8 cellular contexts compared by ENCODE assay signal in the genomic region with DNA sequence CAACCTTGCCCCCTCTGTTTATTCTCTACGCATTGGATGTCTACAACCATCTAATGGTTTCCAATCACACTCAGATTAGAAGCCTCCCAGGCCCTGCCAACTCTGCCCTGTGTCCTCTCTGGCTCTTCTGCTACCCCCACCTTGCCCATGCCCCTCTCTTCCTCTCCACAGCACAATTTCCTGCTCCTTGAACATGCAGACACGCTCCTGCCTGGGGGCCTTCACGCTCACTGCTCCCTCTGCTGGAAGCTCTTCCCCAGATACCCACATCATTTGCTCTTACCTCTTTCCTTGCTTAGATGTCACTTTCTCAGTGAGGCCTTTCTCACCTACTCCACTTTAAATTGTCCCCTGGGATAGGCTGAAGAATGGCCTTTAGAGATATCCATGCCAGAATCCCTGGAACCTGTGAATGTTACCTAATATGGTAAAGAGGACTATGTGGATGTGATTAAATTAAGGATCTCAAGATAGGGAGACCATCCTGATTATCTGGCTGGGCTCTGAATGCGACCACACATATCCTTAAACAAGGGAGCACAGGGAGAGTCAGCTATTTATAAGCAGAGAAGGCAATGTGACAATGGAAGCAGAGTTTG. TPM values are rescaled to one million over a fixed set of nuclear protein-coding genes. Genes with fewer than 3 reads are reported as not detected.
DNase-seq lines count a peak whose midpoint lies in the region; FAIRE-seq and TF ChIP-seq lines count a peak whose summit lies in the region.

No MANE protein-coding gene starts in this region.

- POLR2A ChIA-PET in H1 (lab: Charles Lee; ENCODE audit: partially characterized antibody), result interaction anchor here (1.2 kb wide), 1 partner anchor 40 kb away, joined by 5 read pairs; no protein-coding TSS in a partner anchor

- FAIRE-seq in H1 (lab: Jason Lieb, UNC), result peak; percentile 78
- FAIRE-seq in H54 (lab: Jason Lieb, UNC), result no peak

- peak; percentile 53 to 62 for TF ChIP-seq RAD21 in H1 (IDR thresholded peaks at IDR 0.05 in 1 of 2, conservative IDR thresholded peaks at IDR 0.05 in 1 of 2; ENCODE audit: low read depth in 2 of 2, low read length in 2 of 2)

- no peak overlapping the region for H2BK5ac ChIP-seq in H1 (ENCODE audit: low read depth, low read length)

- no peak overlapping the region for H3K4me3 ChIP-seq in H1 (ENCODE audit: extremely low read depth in 1 of 4, insufficient read depth in 2 of 4, low read depth in 3 of 4, low read length in 4 of 4)
- no peak overlapping the region for H3K4me3 ChIP-seq in neutrophil (ENCODE audit: low read depth in 1 of 2, low read length in 1 of 2)

- 50% methylated on average over 4 of the region's 4 CpGs; no CpG with 5 or more reads in 1 of the 2 experiments for WGBS in H1 (ENCODE audit: extremely low coverage in 1 of 2, insufficient coverage in 1 of 2, insufficient read length in 1 of 2, insufficient replicate concordance in 2 of 2, low coverage in 1 of 2, low lambda C conversion rate in 2 of 2, missing lambda C conversion rate in 1 of 2), 2 experiments

- no peak overlapping the region for H3K4me2 ChIP-seq in H1 (ENCODE audit: insufficient read depth in 1 of 2, low read depth in 2 of 2, low read length in 2 of 2)

- no peak overlapping the region for H4K8ac ChIP-seq in H1 (ENCODE audit: extremely low read depth, insufficient read depth, low read length)

- H3K27me3 ChIP-seq in H1 (replicated peaks in 1 of 4; ENCODE audit: control insufficient read depth in 3 of 4, extremely low read depth in 1 of 4, insufficient read depth in 3 of 4, low read length in 3 of 4) (peaks cover 0 to 5% (median 3%) of the 10 kb centered on the region in 4 experiments; a peak in 4 of 7 replicates), neutrophil (no peaks in the 10 kb centered on the region)

- CTCF ChIA-PET in H1 (lab: Charles Lee; ENCODE audit: partially characterized antibody), result interaction anchor here (0.9 to 13.8 kb wide), 23 partner anchors 11 to 231 kb away, joined by 3 to 197 read pairs (median 3); partner anchors contain the start of genes EPHB1 and KY

- H3K36me3 ChIP-seq in H1 (ENCODE audit: control insufficient read depth in 2 of 4, insufficient read depth in 4 of 4, low read length in 3 of 4), result no peaks in the 10 kb centered on the region
- H3K36me3 ChIP-seq in neutrophil, result no peaks in the 10 kb centered on the region

- no peak overlapping the region for H2BK120ac ChIP-seq in H1 (replicated peaks; ENCODE audit: low read depth, low read length)

- H3K27ac ChIP-seq in H1 (ENCODE audit: low read depth, low read length) (no peak overlapping the region), neutrophil (peak overlapping the region; percentile 10)

- no peak overlapping the region for H3K23ac ChIP-seq in H1 (ENCODE audit: insufficient read length)

- no peak overlapping the region for H2AFZ ChIP-seq in H1 (ENCODE audit: low read length)

- no peak overlapping the region for H2BK12ac ChIP-seq in H1 (ENCODE audit: low read depth, low read length)

- no peak overlapping the region for H2AK5ac ChIP-seq in H1 (ENCODE audit: low read depth, low read length)

- H3K4me1 ChIP-seq in H1 (replicated peaks in 1 of 4; ENCODE audit: control insufficient read depth in 3 of 4, insufficient read depth in 4 of 4, low read length in 3 of 4) (peaks cover 0 to 11% (median 5%) of the 10 kb centered on the region in 4 experiments; a peak in 3 of 7 replicates), neutrophil (ENCODE audit: control insufficient read depth in 1 of 2, insufficient read depth in 1 of 2, low read depth in 1 of 2, low read length in 1 of 2) (peaks cover 9% of the 10 kb centered on the region in 2 experiments)

- H4K91ac ChIP-seq in H1 (replicated peaks; ENCODE audit: insufficient read length, low read length), result no peak overlapping the region

- no peaks in the 10 kb centered on the region for H4K20me1 ChIP-seq in H1 (replicated peaks in 1 of 2; ENCODE audit: control insufficient read depth in 1 of 2, insufficient read depth in 2 of 2, low read length in 2 of 2)

- H4K5ac ChIP-seq in H1 (ENCODE audit: insufficient read length, low read depth, low read length), result no peak overlapping the region

- H3K9ac ChIP-seq in H1 (replicated peaks in 1 of 4; ENCODE audit: extremely low read depth in 1 of 4, low read depth in 3 of 4, low read length in 3 of 4), result no peak overlapping the region

- no peak overlapping the region for H2BK20ac ChIP-seq in H1 (ENCODE audit: low read length)

- TF ChIP-seq POLR2A in H1 (IDR thresholded peaks at IDR 0.05; ENCODE audit: control extremely low read depth in 1 of 2, low read depth in 2 of 2, low read length in 2 of 2) (no peak), H54 (IDR thresholded peaks at IDR 0.05; ENCODE audit: low read depth, low read length) (no peak)

- no peaks in the 10 kb centered on the region for H3K79me1 ChIP-seq in H1 (ENCODE audit: low read depth, low read length)

- no peaks in the 10 kb centered on the region for H3K9me3 ChIP-seq in H1 (ENCODE audit: insufficient read depth in 2 of 2, low read depth in 1 of 2, low read length in 1 of 2)
- H3K9me3 ChIP-seq in neutrophil, result no peaks in the 10 kb centered on the region

- no peak overlapping the region for H3K56ac ChIP-seq in H1 (replicated peaks; ENCODE audit: insufficient read length, low read depth, low read length)

- TF ChIP-seq CTCF in H1 (IDR thresholded peaks at IDR 0.05; ENCODE audit: control extremely low read depth in 1 of 3, insufficient read depth in 1 of 3, low read depth in 1 of 3, low read length in 3 of 3), result peak; percentile 73 to 77 (median 73)
- no peak for TF ChIP-seq CTCF in neutrophil (IDR thresholded peaks at IDR 0.05)

- H3K14ac ChIP-seq in H1 (ENCODE audit: insufficient read length), result no peak overlapping the region

- no peak for TF ChIP-seq EP300 in H1 (IDR thresholded peaks at IDR 0.05; ENCODE audit: borderline replicate concordance in 1 of 2, low read depth in 2 of 2, low read length in 2 of 2)

- no peak overlapping the region for H2BK15ac ChIP-seq in H1 (ENCODE audit: low read length)

- DNase-seq in AG08396 (ENCODE audit: low spot score) (peak; percentile 50), GDM1 (lab: John Stamatoyannopoulos, UW) (peak; percentile 67), NCI-H69 (lab: John Stamatoyannopoulos, UW) (peak; percentile 41), H1 (ENCODE audit: low read depth in 1 of 2, low spot score in 2 of 2) (peak in 1 of 2 experiments; percentile 57), GM19238 (ENCODE audit: insufficient read length, low spot score) (no peak), H54 (ENCODE audit: insufficient read length, low spot score) (no peak)
- no peak for DNase-seq in activated CD4-positive, CD25-positive, alpha-beta regulatory T cell treated with anti-CD3 and anti-CD28 coated beads, Interleukin-2, amount 50 U/mL, for 72 hours

- no peak overlapping the region for H3K18ac ChIP-seq in H1 (ENCODE audit: extremely low read depth, low read length)

- no peak overlapping the region for H3K4ac ChIP-seq in H1 (replicated peaks; ENCODE audit: insufficient read length, low read depth, low read length)

- no peaks in the 10 kb centered on the region for H3K79me2 ChIP-seq in H1 (ENCODE audit: control insufficient read depth in 1 of 2, insufficient read depth in 2 of 2, low read length in 2 of 2)

- H3K23me2 ChIP-seq in H1 (ENCODE audit: low read depth, low read length), result no peaks in the 10 kb centered on the region

TF ChIP-seq in H1, 55 proteins besides CTCF, POLR2A, EP300 and RAD21:
- TF ChIP-seq BACH1 (IDR thresholded peaks at IDR 0.05; ENCODE audit: low read length) (no peak), HDAC6 (IDR thresholded peaks at IDR 0.05; ENCODE audit: low read depth, low read length) (no peak), KDM4A (IDR thresholded peaks at IDR 0.05; ENCODE audit: low read depth, low read length, severe bottlenecking) (no peak), E2F6 (IDR thresholded peaks at IDR 0.05) (no peak), RNF2 (IDR thresholded peaks at IDR 0.05; ENCODE audit: borderline replicate concordance, low read depth, low read length, missing control alignments, poor library complexity, severe bottlenecking) (no peak), CREB1 (IDR thresholded peaks at IDR 0.05) (no peak), BCL11A (IDR thresholded peaks at IDR 0.05; ENCODE audit: low read depth in 2 of 2, low read length in 2 of 2) (no peak), ZNF274 (IDR thresholded peaks at IDR 0.05; ENCODE audit: borderline replicate concordance, extremely low read depth, low read length) (no peak), CHD1 (IDR thresholded peaks at IDR 0.05; ENCODE audit: low read depth, low read length) (no peak), TCF12 (IDR thresholded peaks at IDR 0.05; ENCODE audit: low read depth, low read length) (no peak), SIRT6 (IDR thresholded peaks at IDR 0.05; ENCODE audit: low read length) (no peak), SUZ12 (IDR thresholded peaks at IDR 0.05; ENCODE audit: low read length) (no peak), HDAC2 (IDR thresholded peaks at IDR 0.05; ENCODE audit: borderline replicate concordance in 1 of 2, low read depth in 2 of 2, low read length in 2 of 2) (no peak), KDM1A (IDR thresholded peaks at IDR 0.05; ENCODE audit: borderline replicate concordance, low read length) (no peak), NRF1 (IDR thresholded peaks at IDR 0.05; ENCODE audit: low read depth, low read length) (no peak)

RNA-seq across cellular contexts. Expression of gene KY, which starts 9.9 kb away (rescaled TPM):
- total RNA-seq in H1 (2021; fragmentation: NEBNext Ultra II Directional; extraction: Animal tissue kit (Norgen Biotek cat#: 25700)), result not detected in 2 replicates
- not detected in 2 replicates for polyA plus RNA-seq in H1 (2011; rRNA removed)
- not detected for polyA plus RNA-seq in H1 (2011; cell fraction: cytosol; rRNA removed)
- not detected for polyA plus RNA-seq in H1 (2011; cell fraction: nucleus; rRNA removed)
- not detected in 4 replicates for polyA plus RNA-seq in H1 (2012, experiment 1 of 2)
- polyA plus RNA-seq in H1 (2012, experiment 2 of 2), result not detected
- polyA plus RNA-seq in H1 (2013, experiment 1 of 2), result not detected
- polyA plus RNA-seq in H1 (2013, experiment 2 of 2), result not detected
- polyA minus RNA-seq in H1 (2011; rRNA and poly(A)+ RNA removed), result not detected in 2 replicates
- polyA minus RNA-seq in H1 (2011; cell fraction: cytosol; rRNA and poly(A)+ RNA removed), result not detected
- not detected for polyA minus RNA-seq in H1 (2011; cell fraction: nucleus; rRNA and poly(A)+ RNA removed)

Comparison
In these comparisons a context has a peak if more than half of its experiments do, and no peak if none do; other contexts are left out.
1. DNase-seq: peak in AG08396 (single experiment), GDM1 (single experiment) and NCI-H69 (single experiment); none in GM19238 (single experiment), activated CD4-positive, CD25-positive, alpha-beta regulatory T cell treated with anti-CD3 and anti-CD28 coated beads, Interleukin-2, amount 50 U/mL, for 72 hours (single experiment) and H54 (single experiment).